Comparison of ENCODE assay signal across 18 cellular contexts in the genomic region with DNA sequence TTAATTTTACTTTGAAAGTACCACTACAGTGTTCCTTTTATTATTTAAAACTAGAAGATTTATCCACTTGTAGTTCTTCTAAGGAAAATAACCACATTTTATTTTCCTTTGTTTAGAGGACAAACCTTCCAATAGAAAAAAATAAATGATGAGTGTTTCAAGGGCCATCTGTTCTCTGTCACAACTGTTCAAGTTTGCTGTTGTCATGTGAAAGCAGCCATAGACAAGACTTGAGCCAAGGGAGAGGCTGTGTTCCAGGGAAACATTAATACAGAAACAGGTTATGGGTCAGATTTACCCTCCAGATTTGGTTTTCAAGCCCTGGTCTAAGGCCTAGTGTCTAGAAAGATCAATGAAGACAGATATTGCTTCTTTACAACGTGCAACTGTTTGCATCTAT.
DNase-seq lines count a peak whose midpoint lies in the region; ATAC-seq and TF ChIP-seq lines count a peak whose summit lies in the region.
"Had no signal": no experiment of that assay in that cellular context is flagged by ENCODE, and none has a peak within 500 bp of the region (broad histone marks: within the 10 kb centered on the region; RNA-seq: fewer than 3 reads in every experiment).

No MANE protein-coding gene starts in this region.

- no peak overlapping the region for H3K4me3 ChIP-seq in upper lobe of right lung
- H3K4me3 ChIP-seq: HAP-1 had no signal

- intact Hi-C loops in left ventricle myocardium superior (cut with micrococcal nuclease) = no loop called here
- intact Hi-C loops in left cardiac atrium (cut with DNase I) = no loop called here
- intact Hi-C loops in upper lobe of right lung (cut with DNase I) = no loop called here

- no peaks in the 10 kb centered on the region for H3K36me3 ChIP-seq in upper lobe of right lung
- H3K36me3 ChIP-seq: HAP-1 had no signal

- no peaks in the 10 kb centered on the region for H3K4me1 ChIP-seq in upper lobe of right lung
- H3K4me1 ChIP-seq: HAP-1 had no signal

- peak; percentile 3 to 42 for DNase-seq in NCI-H524 (lab: John Stamatoyannopoulos, UW)
- no peak for DNase-seq in NCI-H524 treated with DMSO at 0.1 percent for 48 hours (lab: John Stamatoyannopoulos, UW)
- DNase-seq in left ventricle myocardium superior = no peak
- DNase-seq in left cardiac atrium = no peak
- DNase-seq in myocyte (ENCODE audit: low read depth) = peak; percentile 5
- DNase-seq in upper lobe of right lung = no peak
- DNase-seq: 8988T; C1 segment of cervical spinal cord; Calu3; CD4-positive, alpha-beta memory T cell; COR-L47; DMS53; DMS79 treated with DMSO at 0.1 percent for 48 hours; GF-D8; GOT3; HFFc6 had no signal

- H3K27ac ChIP-seq in upper lobe of right lung = no peak overlapping the region

- ATAC-seq in left ventricle myocardium superior = peak; percentile 51
- no peak for ATAC-seq in left cardiac atrium
- no peak for ATAC-seq in upper lobe of right lung
- no peak for ATAC-seq in GM19463 (IDR thresholded peaks at IDR 0.05; ENCODE audit: unreplicated experiment)

- no peaks in the 10 kb centered on the region for H3K27me3 ChIP-seq in upper lobe of right lung

- no peak for TF ChIP-seq CTCF in upper lobe of right lung (IDR thresholded peaks at IDR 0.05)

- no peaks in the 10 kb centered on the region for H3K9me3 ChIP-seq in upper lobe of right lung
- H3K9me3 ChIP-seq: HAP-1 had no signal

Comparison
In these comparisons a context has a peak if more than half of its experiments do, and no peak if none do; other contexts are left out.
1. DNase-seq: peak in NCI-H524 (2 of 2) and myocyte (single experiment); none in NCI-H524 treated with DMSO at 0.1 percent for 48 hours (single experiment), left ventricle myocardium superior (single experiment), left cardiac atrium (single experiment) and upper lobe of right lung (single experiment).